9 cellular contexts compared by ENCODE assay signal in the genomic region with DNA sequence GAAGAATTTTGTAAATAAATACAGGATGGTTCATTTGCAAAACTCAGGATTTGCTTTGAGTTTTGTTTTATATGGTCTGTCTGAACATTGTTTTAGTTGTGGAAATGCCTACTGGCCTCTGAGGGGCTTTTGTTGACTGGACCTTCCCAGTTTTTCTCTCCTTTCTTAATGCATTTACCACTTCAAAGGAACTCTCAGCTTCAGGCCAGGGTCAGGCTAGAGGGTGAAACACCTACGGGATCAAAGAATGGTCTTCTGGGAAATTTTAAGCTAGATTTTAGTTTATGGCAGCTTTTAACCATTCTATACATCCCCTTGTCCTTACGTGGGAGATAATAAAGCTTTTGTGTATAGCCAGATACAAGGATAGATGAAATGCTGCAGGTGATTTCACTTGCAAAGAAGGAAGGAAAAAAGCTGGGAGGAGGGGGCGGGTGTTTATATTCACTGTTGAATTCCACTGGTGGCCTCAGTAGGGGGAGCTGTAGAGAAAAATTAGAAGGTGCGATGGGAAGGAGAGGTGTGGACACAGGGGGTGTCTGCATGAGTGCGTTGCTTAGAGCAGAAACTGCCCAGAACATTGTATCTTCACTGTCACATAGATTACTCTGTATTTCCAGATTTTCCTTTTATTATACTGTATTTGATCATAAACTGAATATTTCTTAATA.
DNase-seq lines count a peak whose midpoint lies in the region; FAIRE-seq and TF ChIP-seq lines count a peak whose summit lies in the region.
"Had no signal": no experiment of that assay in that cellular context is flagged by ENCODE, and none has a peak within 500 bp of the region (broad histone marks: within the 10 kb centered on the region; RNA-seq: fewer than 3 reads in every experiment).

No MANE protein-coding gene starts in this region.

- no peak overlapping the region for H4K8ac ChIP-seq in H1 (ENCODE audit: extremely low read depth, insufficient read depth, low read length)

- H2BK5ac ChIP-seq in H1 (ENCODE audit: low read depth, low read length) = no peak overlapping the region

- no peak overlapping the region for H2BK12ac ChIP-seq in H1 (ENCODE audit: low read depth, low read length)

- H3K4me3 ChIP-seq in NB4 (ENCODE audit: low read depth, low read length) (no peak overlapping the region), H1 (ENCODE audit: extremely low read depth in 1 of 4, insufficient read depth in 2 of 4, low read depth in 3 of 4, low read length in 4 of 4) (no peak overlapping the region)
- no peak overlapping the region for H3K4me3 ChIP-seq in CD4-positive, alpha-beta memory T cell (ENCODE audit: low read length in 2 of 2)
- H3K4me3 ChIP-seq: gastroesophageal sphincter had no signal

- H3K79me1 ChIP-seq in H1 (ENCODE audit: low read depth, low read length) = no peaks in the 10 kb centered on the region; the same call in 1 of the 2 replicates

- no peak overlapping the region for H2AK5ac ChIP-seq in H1 (ENCODE audit: low read depth, low read length)

- no peaks in the 10 kb centered on the region for H3K27me3 ChIP-seq in H1 (replicated peaks in 1 of 4; ENCODE audit: control insufficient read depth in 3 of 4, extremely low read depth in 1 of 4, insufficient read depth in 3 of 4, low read length in 3 of 4)
- no peaks in the 10 kb centered on the region for H3K27me3 ChIP-seq in CD4-positive, alpha-beta memory T cell (ENCODE audit: insufficient read depth, low read length)
- H3K27me3 ChIP-seq: gastroesophageal sphincter had no signal

- no peak overlapping the region for H2BK20ac ChIP-seq in H1 (ENCODE audit: low read length)

- peaks cover 49% of the 10 kb centered on the region for H3K4me1 Mint-ChIP-seq in neural crest cell
- peaks cover 13 to 32% (median 27%) of the 10 kb centered on the region in 4 donors for H3K4me1 Mint-ChIP-seq in CD4-positive, alpha-beta memory T cell

- TF ChIP-seq RAD21 in H1 (IDR thresholded peaks at IDR 0.05 in 1 of 2, conservative IDR thresholded peaks at IDR 0.05 in 1 of 2; ENCODE audit: low read depth in 2 of 2, low read length in 2 of 2) = peak; percentile 57 to 67

- no peak overlapping the region for H3K9ac ChIP-seq in H1 (replicated peaks in 1 of 4; ENCODE audit: extremely low read depth in 1 of 4, low read depth in 3 of 4, low read length in 3 of 4)

- peak overlapping the region; percentile 33 for H3K4me3 Mint-ChIP-seq in neural crest cell
- no peak overlapping the region for H3K4me3 Mint-ChIP-seq in CD4-positive, alpha-beta memory T cell

- POLR2A ChIA-PET in H1 (lab: Charles Lee; ENCODE audit: partially characterized antibody) = no interaction called here
- POLR2A ChIA-PET in CD4-positive, alpha-beta memory T cell (lab: Charles Lee; ENCODE audit: partially characterized antibody) = no interaction called here

- TF ChIP-seq CTCF in GM12872 (IDR thresholded peaks at IDR 0.05; ENCODE audit: insufficient read depth, low read depth, low read length) (0 out of 3 replicates have a peak, but pooled peaks have one; percentile 15), NB4 (IDR thresholded peaks at IDR 0.05; ENCODE audit: low read depth, low read length) (peak; percentile 40), H1 (IDR thresholded peaks at IDR 0.05; ENCODE audit: control extremely low read depth in 1 of 3, insufficient read depth in 1 of 3, low read depth in 1 of 3, low read length in 3 of 3) (peak; percentile 36 to 60 (median 57)), neural crest cell (conservative IDR thresholded peaks at IDR 0.05) (peak; percentile 37)

- TF ChIP-seq EP300 in H1 (IDR thresholded peaks at IDR 0.05; ENCODE audit: borderline replicate concordance in 1 of 2, low read depth in 2 of 2, low read length in 2 of 2) = no peak

- CTCF ChIA-PET in H1 (lab: Charles Lee; ENCODE audit: partially characterized antibody) = interaction anchor here (0.6 to 2.3 kb wide), 28 partner anchors 10 to 580 kb away, joined by 3 to 15 read pairs (median 4); a partner anchor contains a TSS
- CTCF ChIA-PET in CD4-positive, alpha-beta memory T cell (lab: Charles Lee; ENCODE audit: partially characterized antibody) = interaction anchor here (0.6 to 1.0 kb wide), 2 partner anchors 21 to 39 kb away, joined by 3 read pairs; no protein-coding TSS in a partner anchor

- H4K5ac ChIP-seq in H1 (ENCODE audit: insufficient read length, low read depth, low read length) = no peak overlapping the region

- H3K4me1 ChIP-seq in H1 (replicated peaks in 1 of 4; ENCODE audit: control insufficient read depth in 3 of 4, insufficient read depth in 4 of 4, low read length in 3 of 4) = peaks cover 0 to 3% (median under 1%) of the 10 kb centered on the region in 4 experiments; a peak in 2 of 7 replicates
- H3K4me1 ChIP-seq in CD4-positive, alpha-beta memory T cell (ENCODE audit: insufficient read depth, low read length) = peaks cover 12% of the 10 kb centered on the region
- H3K4me1 ChIP-seq: gastroesophageal sphincter had no signal

- no peaks in the 10 kb centered on the region for H3K9me3 ChIP-seq in H1 (ENCODE audit: insufficient read depth in 2 of 2, low read depth in 1 of 2, low read length in 1 of 2)
- H3K9me3 ChIP-seq in CD4-positive, alpha-beta memory T cell (ENCODE audit: control insufficient read depth in 1 of 2, low read length in 2 of 2) = no peaks in the 10 kb centered on the region
- H3K9me3 ChIP-seq: gastroesophageal sphincter had no signal

- no peaks in the 10 kb centered on the region for H3K79me2 ChIP-seq in H1 (ENCODE audit: control insufficient read depth in 1 of 2, insufficient read depth in 2 of 2, low read length in 2 of 2)

- H3K18ac ChIP-seq in H1 (ENCODE audit: extremely low read depth, low read length) = no peak overlapping the region

- H3K27ac Mint-ChIP-seq in neural crest cell (ENCODE audit: unreplicated experiment) = no peak overlapping the region
- peak overlapping the region in 1 of 7 donors; percentile 15 for H3K27ac Mint-ChIP-seq in CD4-positive, alpha-beta memory T cell

- H3K27ac ChIP-seq in H1 (ENCODE audit: low read depth, low read length) = no peak overlapping the region
- no peak overlapping the region for H3K27ac ChIP-seq in CD4-positive, alpha-beta memory T cell (ENCODE audit: low read depth, low read length)
- H3K27ac ChIP-seq: gastroesophageal sphincter had no signal

- no peak overlapping the region for H3K23ac ChIP-seq in H1 (ENCODE audit: insufficient read length)

- DNase-seq in NB4 (ENCODE audit: low read depth) = peak; percentile 32
- no peak for DNase-seq in H1 (ENCODE audit: low read depth in 1 of 2, low spot score in 2 of 2)
- DNase-seq in neural crest cell (ENCODE audit: low read depth, low spot score) = peak; percentile 16
- no peak for DNase-seq in SIG-M5 (lab: John Stamatoyannopoulos, UW)
- DNase-seq in NCI-H446 treated with DMSO at 0.1 percent for 48 hours (lab: John Stamatoyannopoulos, UW) = no peak
- no peak for DNase-seq in CD4-positive, alpha-beta memory T cell
- DNase-seq: central memory CD4-positive, alpha-beta T cell had no signal

- no peaks in the 10 kb centered on the region for H3K23me2 ChIP-seq in H1 (ENCODE audit: low read depth, low read length)

- H3K56ac ChIP-seq in H1 (replicated peaks; ENCODE audit: insufficient read length, low read depth, low read length) = no peak overlapping the region

- H3K36me3 ChIP-seq in H1 (ENCODE audit: control insufficient read depth in 2 of 4, insufficient read depth in 4 of 4, low read length in 3 of 4) = no peaks in the 10 kb centered on the region
- H3K36me3 ChIP-seq in CD4-positive, alpha-beta memory T cell (ENCODE audit: insufficient read depth, low read length) = no peaks in the 10 kb centered on the region
- H3K36me3 ChIP-seq: gastroesophageal sphincter had no signal

- H3K27me3 Mint-ChIP-seq in neural crest cell (ENCODE audit: low read depth) = no peaks in the 10 kb centered on the region
- no peaks in the 10 kb centered on the region for H3K27me3 Mint-ChIP-seq in CD4-positive, alpha-beta memory T cell

- H4K20me1 ChIP-seq in H1 (replicated peaks in 1 of 2; ENCODE audit: control insufficient read depth in 1 of 2, insufficient read depth in 2 of 2, low read length in 2 of 2) = no peaks in the 10 kb centered on the region

- peaks cover 19% of the 10 kb centered on the region for H3K36me3 Mint-ChIP-seq in neural crest cell (ENCODE audit: low read depth)
- H3K36me3 Mint-ChIP-seq in CD4-positive, alpha-beta memory T cell = peaks cover 23 to 37% of the 10 kb centered on the region in 2 donors

- intact Hi-C loops in CD4-positive, alpha-beta memory T cell (cut with micrococcal nuclease) = no loop called here

- no peak for TF ChIP-seq POLR2A in NB4 (IDR thresholded peaks at IDR 0.05; ENCODE audit: extremely low read depth, insufficient read length)
- no peak for TF ChIP-seq POLR2A in H1 (IDR thresholded peaks at IDR 0.05; ENCODE audit: control extremely low read depth in 1 of 2, low read depth in 2 of 2, low read length in 2 of 2)

- no peak overlapping the region for H4K91ac ChIP-seq in H1 (replicated peaks; ENCODE audit: insufficient read length, low read length)

- no peak overlapping the region for H2BK15ac ChIP-seq in H1 (ENCODE audit: low read length)

- no peak for FAIRE-seq in H1 (lab: Jason Lieb, UNC)

- no peak overlapping the region for H3K4me2 ChIP-seq in H1 (ENCODE audit: insufficient read depth in 1 of 2, low read depth in 2 of 2, low read length in 2 of 2)

- no peak overlapping the region for H2BK120ac ChIP-seq in H1 (replicated peaks; ENCODE audit: low read depth, low read length)

- 25% methylated on average over 5 of the region's 5 CpGs; no CpG with 5 or more reads in 1 of the 2 experiments for whole genome bisulfite sequencing in H1 (ENCODE audit: extremely low coverage in 1 of 2, insufficient coverage in 1 of 2, insufficient read length in 1 of 2, insufficient replicate concordance in 2 of 2, low coverage in 1 of 2, low lambda C conversion rate in 2 of 2, missing lambda C conversion rate in 1 of 2), 2 experiments

- H2AFZ ChIP-seq in H1 (ENCODE audit: low read length) = no peak overlapping the region

- no peak overlapping the region for H3K14ac ChIP-seq in H1 (ENCODE audit: insufficient read length)

- H3K9me3 Mint-ChIP-seq in neural crest cell = no peaks in the 10 kb centered on the region
- no peaks in the 10 kb centered on the region for H3K9me3 Mint-ChIP-seq in CD4-positive, alpha-beta memory T cell

- H3K4ac ChIP-seq in H1 (replicated peaks; ENCODE audit: insufficient read length, low read depth, low read length) = no peak overlapping the region

TF ChIP-seq in H1, 55 proteins besides CTCF, POLR2A, EP300 and RAD21:
- 0 out of 2 replicates have a peak, but pooled peaks have one; percentile 14 for TF ChIP-seq TEAD4 (IDR thresholded peaks at IDR 0.05; ENCODE audit: low read depth, low read length)
- no peak for TF ChIP-seq HDAC2 (IDR thresholded peaks at IDR 0.05; ENCODE audit: borderline replicate concordance in 1 of 2, low read depth in 2 of 2, low read length in 2 of 2)

Comparison
In these comparisons a context has a peak if more than half of its experiments do, and no peak if none do; other contexts are left out.
1. DNase-seq: peak in NB4 (single experiment) and neural crest cell (single experiment); none in H1 (0 of 2), SIG-M5 (single experiment), NCI-H446 treated with DMSO at 0.1 percent for 48 hours (single experiment) and CD4-positive, alpha-beta memory T cell (0 of 5).
2. Peak in every context shown above with its lines, with median percentiles within 50 percentile points of each other: CTCF ChIP-seq.